In the genomic region with DNA sequence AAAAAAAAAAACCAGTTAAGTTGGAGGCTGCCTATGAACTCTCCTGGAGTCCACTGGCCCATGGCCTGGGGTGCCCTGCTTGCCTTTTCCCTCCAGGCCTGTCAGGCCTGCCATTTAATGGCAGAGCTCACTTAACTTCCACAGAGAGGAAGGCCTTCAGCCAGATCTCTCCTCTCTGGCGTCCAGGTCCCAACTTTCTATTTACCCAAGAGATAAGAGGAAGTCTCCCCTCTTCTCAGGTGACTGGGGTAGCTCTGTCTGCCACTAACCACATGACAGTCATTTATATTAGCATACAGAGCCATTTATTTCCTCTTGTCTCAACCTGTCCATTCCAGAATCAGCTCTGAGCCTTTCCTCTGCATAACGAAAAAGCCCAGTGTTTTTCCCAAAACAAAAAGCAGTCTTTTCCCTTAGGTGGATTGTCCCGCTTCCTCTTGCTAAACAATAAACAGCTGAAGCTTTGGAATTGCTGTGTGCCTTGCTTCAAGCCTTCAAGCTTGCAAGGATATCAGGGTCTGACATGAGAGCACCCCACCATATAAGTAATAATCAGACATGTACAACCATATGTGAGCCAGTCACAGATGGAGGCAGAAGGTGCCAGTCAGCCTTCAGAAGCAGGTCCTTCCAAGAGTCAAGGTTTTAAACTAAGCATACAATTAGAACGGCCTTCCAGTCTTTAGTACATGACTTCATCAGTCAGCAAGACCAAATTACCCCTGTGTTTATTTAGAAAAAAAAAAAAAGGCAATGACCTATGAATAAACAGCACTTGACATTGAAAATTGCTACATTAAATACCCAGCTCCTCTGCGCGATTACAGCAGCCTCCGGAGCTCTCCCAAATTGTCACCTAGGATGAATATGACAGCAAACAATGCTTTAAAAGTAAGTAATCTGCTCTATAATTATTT, we compare ENCODE assay signal across 1 cellular context.
A peak's percentile ranks its signal among the peaks of the same experiment; 100 is the strongest.
TF ChIP-seq lines count a peak whose summit lies in the region.

No MANE protein-coding gene starts in this region.

TF ChIP-seq in K562, 482 proteins besides CTCF, POLR2A, EP300 and RAD21 (continued from another document):
- peak in 1 of 2 experiments; percentile 56; a peak in 2 of 4 replicates for TF ChIP-seq FOXA3 (CRISPR knock-in tag; conservative IDR thresholded peaks at IDR 0.05 in 1 of 2, IDR thresholded peaks at IDR 0.05 in 1 of 2)
- TF ChIP-seq ZNF583 (CRISPR knock-in tag; IDR thresholded peaks at IDR 0.05) = no peak
- no peak for TF ChIP-seq ZNF79 (CRISPR knock-in tag; IDR thresholded peaks at IDR 0.05; ENCODE audit: low read depth)
- TF ChIP-seq ZNF717 (CRISPR knock-in tag; IDR thresholded peaks at IDR 0.05) = no peak
- no peak for TF ChIP-seq KHSRP (IDR thresholded peaks at IDR 0.05)
- no peak for TF ChIP-seq ZBTB1 (CRISPR knock-in tag; IDR thresholded peaks at IDR 0.05; ENCODE audit: borderline replicate concordance, low read depth)
- no peak for TF ChIP-seq ZNF263 (CRISPR knock-in tag; IDR thresholded peaks at IDR 0.05; ENCODE audit: borderline replicate concordance)
- TF ChIP-seq NR1H2 (CRISPR knock-in tag; IDR thresholded peaks at IDR 0.05) = no peak
- no peak; the same call in 1 of the 2 replicates for TF ChIP-seq SMAD4 (CRISPR knock-in tag; conservative IDR thresholded peaks at IDR 0.05)
- TF ChIP-seq ELF1 (tag; IDR thresholded peaks at IDR 0.05) = no peak
- TF ChIP-seq PCBP2 (IDR thresholded peaks at IDR 0.05; ENCODE audit: low read depth, low read length, poor library complexity, severe bottlenecking) = no peak
- TF ChIP-seq ELK3 (CRISPR knock-in tag; IDR thresholded peaks at IDR 0.05) = no peak
- TF ChIP-seq SAFB (IDR thresholded peaks at IDR 0.05; ENCODE audit: borderline replicate concordance, low read depth, low read length) = no peak
- no peak for TF ChIP-seq ZNF318 (IDR thresholded peaks at IDR 0.05; ENCODE audit: borderline replicate concordance in 1 of 2, low read depth in 1 of 2)
- no peak for TF ChIP-seq ZFP36 (IDR thresholded peaks at IDR 0.05; ENCODE audit: low read depth, low read length, partially characterized antibody)
- TF ChIP-seq RBFOX2 (IDR thresholded peaks at IDR 0.05; ENCODE audit: low read depth, low read length) = no peak
- TF ChIP-seq, protein P1, sequence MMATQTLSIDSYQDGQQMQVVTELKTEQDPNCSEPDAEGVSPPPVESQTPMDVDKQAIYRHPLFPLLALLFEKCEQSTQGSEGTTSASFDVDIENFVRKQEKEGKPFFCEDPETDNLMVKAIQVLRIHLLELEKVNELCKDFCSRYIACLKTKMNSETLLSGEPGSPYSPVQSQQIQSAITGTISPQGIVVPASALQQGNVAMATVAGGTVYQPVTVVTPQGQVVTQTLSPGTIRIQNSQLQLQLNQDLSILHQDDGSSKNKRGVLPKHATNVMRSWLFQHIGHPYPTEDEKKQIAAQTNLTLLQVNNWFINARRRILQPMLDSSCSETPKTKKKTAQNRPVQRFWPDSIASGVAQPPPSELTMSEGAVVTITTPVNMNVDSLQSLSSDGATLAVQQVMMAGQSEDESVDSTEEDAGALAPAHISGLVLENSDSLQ (IDR thresholded peaks at IDR 0.05) = peak; percentile 15; the same call in 1 of the 2 replicates
- TF ChIP-seq, protein P2, sequence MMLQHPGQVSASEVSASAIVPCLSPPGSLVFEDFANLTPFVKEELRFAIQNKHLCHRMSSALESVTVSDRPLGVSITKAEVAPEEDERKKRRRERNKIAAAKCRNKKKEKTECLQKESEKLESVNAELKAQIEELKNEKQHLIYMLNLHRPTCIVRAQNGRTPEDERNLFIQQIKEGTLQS (IDR thresholded peaks at IDR 0.05) = no peak
- TF ChIP-seq, protein P2 (CRISPR knock-in tag; conservative IDR thresholded peaks at IDR 0.05) = no peak
- TF ChIP-seq ETV1 (tag; conservative IDR thresholded peaks at IDR 0.05; ENCODE audit: low read depth) = no peak
- TF ChIP-seq MTF1 (CRISPR knock-in tag; IDR thresholded peaks at IDR 0.05; ENCODE audit: borderline replicate concordance) = no peak
- no peak for TF ChIP-seq SREBF1 (IDR thresholded peaks at IDR 0.05; ENCODE audit: borderline replicate concordance, low read depth, low read length)
- TF ChIP-seq FOSL1 (tag; conservative IDR thresholded peaks at IDR 0.05) = no peak
- TF ChIP-seq ATF7 (IDR thresholded peaks at IDR 0.05) = no peak
- TF ChIP-seq ZNF354B (CRISPR knock-in tag; IDR thresholded peaks at IDR 0.05) = no peak
- no peak for TF ChIP-seq NRF1 (conservative IDR thresholded peaks at IDR 0.05 in 1 of 2, IDR thresholded peaks at IDR 0.05 in 1 of 2)
- no peak for TF ChIP-seq PML (IDR thresholded peaks at IDR 0.05; ENCODE audit: low read length)
- peak; percentile 65 for TF ChIP-seq ZFX (CRISPR knock-in tag; IDR thresholded peaks at IDR 0.05)
- TF ChIP-seq SPI1 (IDR thresholded peaks at IDR 0.05; ENCODE audit: borderline replicate concordance, low read depth, low read length) = peak; percentile 78
- no peak for TF ChIP-seq ZC3H11A (IDR thresholded peaks at IDR 0.05; ENCODE audit: low read depth, low read length)
- no peak for TF ChIP-seq HDAC3 (IDR thresholded peaks at IDR 0.05; ENCODE audit: borderline replicate concordance, partially characterized antibody)
- TF ChIP-seq MCM3 (IDR thresholded peaks at IDR 0.05) = no peak
- TF ChIP-seq ZNF140 (CRISPR knock-in tag; IDR thresholded peaks at IDR 0.05) = no peak
- no peak for TF ChIP-seq MAFK (IDR thresholded peaks at IDR 0.05; ENCODE audit: low read length)
